Comparison of ENCODE assay signal across 1 cellular context in the genomic region with DNA sequence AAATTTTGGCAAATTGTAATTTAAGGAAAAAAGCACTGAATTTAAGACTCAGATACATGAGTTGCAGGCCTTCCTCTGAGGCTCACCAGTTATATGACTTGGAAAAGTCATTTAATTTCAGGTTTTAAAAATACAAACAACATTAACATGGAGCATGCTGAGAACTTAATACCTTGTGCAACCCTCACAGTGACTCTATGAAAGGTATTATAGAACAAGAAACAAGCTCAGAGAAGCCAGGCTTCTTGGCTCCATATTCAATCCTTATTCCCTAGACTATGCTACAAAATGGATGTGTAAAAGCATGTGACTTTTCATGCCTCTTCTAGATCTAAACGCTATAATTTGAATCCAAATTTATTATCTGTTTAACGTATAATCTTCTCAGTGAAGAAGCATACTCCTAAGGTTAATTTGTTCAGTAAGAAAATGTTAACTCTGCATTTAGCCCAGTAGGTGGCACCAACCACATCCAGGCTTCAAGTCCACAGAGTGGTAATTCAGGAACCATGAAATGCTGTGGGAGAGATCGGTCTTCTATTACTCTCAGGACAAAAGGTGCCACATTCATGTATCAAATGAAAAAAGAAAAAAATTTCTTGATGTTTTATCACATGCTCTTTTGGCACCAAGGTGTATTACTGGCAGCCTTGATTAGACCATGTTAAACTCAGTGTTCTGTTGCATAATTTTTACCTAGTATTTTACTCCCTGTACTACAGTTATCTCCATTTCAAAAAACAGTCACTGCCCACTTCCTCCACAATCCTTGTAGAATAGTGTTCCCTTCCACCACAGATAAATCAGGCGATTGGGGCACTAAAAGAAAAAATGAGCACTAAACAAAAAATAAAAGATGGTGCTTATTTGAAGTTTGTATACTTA.
TF ChIP-seq lines count a peak whose summit lies in the region.

No MANE protein-coding gene starts in this region.

TF ChIP-seq in HCT116, 20 proteins besides CTCF, POLR2A, EP300 and RAD21 (continued from another document):
- TF ChIP-seq, protein P1, sequence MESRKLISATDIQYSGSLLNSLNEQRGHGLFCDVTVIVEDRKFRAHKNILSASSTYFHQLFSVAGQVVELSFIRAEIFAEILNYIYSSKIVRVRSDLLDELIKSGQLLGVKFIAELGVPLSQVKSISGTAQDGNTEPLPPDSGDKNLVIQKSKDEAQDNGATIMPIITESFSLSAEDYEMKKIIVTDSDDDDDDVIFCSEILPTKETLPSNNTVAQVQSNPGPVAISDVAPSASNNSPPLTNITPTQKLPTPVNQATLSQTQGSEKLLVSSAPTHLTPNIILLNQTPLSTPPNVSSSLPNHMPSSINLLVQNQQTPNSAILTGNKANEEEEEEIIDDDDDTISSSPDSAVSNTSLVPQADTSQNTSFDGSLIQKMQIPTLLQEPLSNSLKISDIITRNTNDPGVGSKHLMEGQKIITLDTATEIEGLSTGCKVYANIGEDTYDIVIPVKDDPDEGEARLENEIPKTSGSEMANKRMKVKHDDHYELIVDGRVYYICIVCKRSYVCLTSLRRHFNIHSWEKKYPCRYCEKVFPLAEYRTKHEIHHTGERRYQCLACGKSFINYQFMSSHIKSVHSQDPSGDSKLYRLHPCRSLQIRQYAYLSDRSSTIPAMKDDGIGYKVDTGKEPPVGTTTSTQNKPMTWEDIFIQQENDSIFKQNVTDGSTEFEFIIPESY (IDR thresholded peaks at IDR 0.05; ENCODE audit: extremely low read depth, insufficient replicate concordance, low read length), result no peak
- no peak for TF ChIP-seq SIN3A (IDR thresholded peaks at IDR 0.05; ENCODE audit: low read depth)
- no peak for TF ChIP-seq ZFX (IDR thresholded peaks at IDR 0.05)
- TF ChIP-seq CBX3 (IDR thresholded peaks at IDR 0.05; ENCODE audit: low read depth), result no peak
